In genomic region chr19:55179570-55180484, GRCh38 we compare ENCODE assay signal across 8 cellular contexts. TPM values are rescaled to one million over a fixed set of nuclear protein-coding genes. Genes with fewer than 3 reads are reported as not detected.
DNase-seq lines count a peak whose midpoint lies in the region; ATAC-seq lines count a peak whose summit lies in the region.

Gene SYT5 (minus strand): TSS chr19:55180289. CDS start chr19:55179041, 1,248 bp downstream.

- no peak within 1 kb of the TSS for H2BK5ac ChIP-seq in mesenchymal stem cell (ENCODE audit: low read depth, low read length, poor library complexity, severe bottlenecking)

- H3K36me3 ChIP-seq in mesenchymal stem cell (ENCODE audit: control insufficient read depth in 1 of 2, insufficient read depth in 2 of 2, low read depth in 1 of 2, low read length in 2 of 2): peaks cover 0 to 14% of the 10 kb centered on the region in 2 experiments

- H3K4me1 ChIP-seq in mesenchymal stem cell (ENCODE audit: control insufficient read depth, insufficient read depth, low read depth, low read length): peaks cover 16% of the 10 kb centered on the region

- H4K91ac ChIP-seq in mesenchymal stem cell (ENCODE audit: low read length): no peak within 1 kb of the TSS

- no peak within 1 kb of the TSS for H3K14ac ChIP-seq in mesenchymal stem cell (ENCODE audit: low read length in 2 of 2)

- no peak within 1 kb of the TSS for H4K8ac ChIP-seq in mesenchymal stem cell (ENCODE audit: low read length)

- H3K36me3 Mint-ChIP-seq in activated CD4-positive, alpha-beta T cell treated with anti-CD3 and anti-CD28 coated beads for 36 hours (ENCODE audit: low read depth): no peaks in the 10 kb centered on the region

- H3K27me3 ChIP-seq in mesenchymal stem cell (ENCODE audit: control insufficient read depth in 1 of 2, insufficient read depth in 1 of 2, low read length in 2 of 2): peaks cover 6 to 78% of the 10 kb centered on the region in 2 experiments

- H3K23ac ChIP-seq in mesenchymal stem cell (ENCODE audit: low read length in 2 of 2): no peak within 1 kb of the TSS

- peak within 1 kb of the TSS; percentile 70 for H3K27ac ChIP-seq in cingulate gyrus (ENCODE audit: low read depth, low read length)
- H3K27ac ChIP-seq in mesenchymal stem cell (ENCODE audit: low read length, poor library complexity, severe bottlenecking): no peak within 1 kb of the TSS

- peak within 1 kb of the TSS; percentile 61 for H3K4me3 Mint-ChIP-seq in activated CD4-positive, alpha-beta T cell treated with anti-CD3 and anti-CD28 coated beads for 36 hours

- H3K9me3 ChIP-seq in mesenchymal stem cell (ENCODE audit: control insufficient read depth, low read length): no peaks in the 10 kb centered on the region

- H2AFZ ChIP-seq in mesenchymal stem cell (ENCODE audit: low read depth, low read length): peak within 1 kb of the TSS; percentile 68

- POLR2A ChIA-PET in activated CD4-positive, alpha-beta T cell treated with anti-CD3 and anti-CD28 coated beads for 36 hours (lab: Charles Lee): interaction anchor here (0.6 to 1.0 kb wide), 4 partner anchors 10 to 419 kb away, joined by 3 to 5 read pairs (median 3); partner anchors contain the start of genes FIZ1 and UBE2S

- no peak within 1 kb of the TSS for H3K4ac ChIP-seq in mesenchymal stem cell (ENCODE audit: low read depth in 1 of 2, low read length in 2 of 2)

- CTCF ChIA-PET in activated CD4-positive, alpha-beta T cell treated with anti-CD3 and anti-CD28 coated beads for 36 hours (lab: Charles Lee): interaction anchor here (0.5 to 1.3 kb wide), 3 partner anchors 13 to 419 kb away, joined by 3 to 4 read pairs (median 3); partner anchors contain the start of gene FIZ1

- no peak within 1 kb of the TSS for H2BK12ac ChIP-seq in mesenchymal stem cell (ENCODE audit: low read length in 2 of 2)

- no peak within 1 kb of the TSS for H2BK15ac ChIP-seq in mesenchymal stem cell (ENCODE audit: low read depth, poor library complexity, severe bottlenecking)

- peak; percentile 51 for ATAC-seq in activated CD4-positive, alpha-beta T cell treated with anti-CD3 and anti-CD28 coated beads for 36 hours
- ATAC-seq in HG02678 (IDR thresholded peaks at IDR 0.05; ENCODE audit: unreplicated experiment): no peak

- peak within 1 kb of the TSS; percentile 41 to 68 for H3K4me3 ChIP-seq in mesenchymal stem cell (ENCODE audit: insufficient read depth in 1 of 2, low read depth in 1 of 2, low read length in 2 of 2)

- H3K9ac ChIP-seq in mesenchymal stem cell (ENCODE audit: low read length): peak within 1 kb of the TSS; percentile 60

- peak within 1 kb of the TSS; percentile 81 for H3K4me2 ChIP-seq in mesenchymal stem cell (ENCODE audit: low read length, poor library complexity, severe bottlenecking)

- peaks cover 42% of the 10 kb centered on the region for H3K27me3 Mint-ChIP-seq in activated CD4-positive, alpha-beta T cell treated with anti-CD3 and anti-CD28 coated beads for 36 hours

- H3K9me3 Mint-ChIP-seq in activated CD4-positive, alpha-beta T cell treated with anti-CD3 and anti-CD28 coated beads for 36 hours (ENCODE audit: low read depth): no peaks in the 10 kb centered on the region

- no peak within 1 kb of the TSS for H2BK120ac ChIP-seq in mesenchymal stem cell (ENCODE audit: low read depth, low read length)

- peak within 1 kb of the TSS in 1 of 2 experiments; percentile 49 for H3K18ac ChIP-seq in mesenchymal stem cell (ENCODE audit: low read depth in 1 of 2, low read length in 2 of 2)

- DNase-seq in EL (peak; percentile 34), HuH-7 (ENCODE audit: low spot score) (peak; percentile 78), mesenchymal stem cell (no peak), GF-D8 (lab: John Stamatoyannopoulos, UW) (no peak)
- DNase-seq in activated CD4-positive, alpha-beta T cell treated with anti-CD3 and anti-CD28 coated beads for 36 hours: peak; percentile 82
- peak; percentile 34 for DNase-seq in stimulated activated CD8-positive, alpha-beta memory T cell treated with anti-CD3 and anti-CD28 coated beads, Interleukin-7, amount 100 ng/mL, for 24 hours (ENCODE audit: low read depth)

- no peaks in the 10 kb centered on the region for H3K79me1 ChIP-seq in mesenchymal stem cell (replicated peaks; ENCODE audit: low read length, poor library complexity, severe bottlenecking)

- WGBS in mesenchymal stem cell: 9% methylated on average over 38 of the region's 71 CpGs

- intact Hi-C loops in activated CD4-positive, alpha-beta T cell treated with anti-CD3 and anti-CD28 coated beads for 36 hours (cut with DNase I, micrococcal nuclease): loop anchor here (1.0 to 5.0 kb wide), 10 partner anchors 14 to 296 kb away; partner anchors contain the start of genes DNAAF3 (in 2 of the 2), HSPBP1 (in 1 of the 2), ISOC2 (in 1 of the 2) and KMT5C (in 1 of the 2)

- no peak within 1 kb of the TSS for H2AK5ac ChIP-seq in mesenchymal stem cell (ENCODE audit: low read length, severe bottlenecking)

- H3K27ac Mint-ChIP-seq in activated CD4-positive, alpha-beta T cell treated with anti-CD3 and anti-CD28 coated beads for 36 hours: no peak within 1 kb of the TSS

- peaks cover 14% of the 10 kb centered on the region for H3K4me1 Mint-ChIP-seq in activated CD4-positive, alpha-beta T cell treated with anti-CD3 and anti-CD28 coated beads for 36 hours

RNA-seq across cellular contexts. Expression of gene SYT5, which starts in this region (rescaled TPM):
- under 1 TPM in 1 of 2 experiments, not detected in 1; 0.37 TPM for total RNA-seq in activated CD4-positive, alpha-beta T cell treated with anti-CD3 and anti-CD28 coated beads for 36 hours
- polyA plus RNA-seq in mesenchymal stem cell (2013, experiment 1 of 2): 0.28 TPM
- 0.38 TPM for polyA plus RNA-seq in mesenchymal stem cell (2013, experiment 2 of 2)

Comparison
In these comparisons a context has a peak if more than half of its experiments do, and no peak if none do; other contexts are left out.
1. Peak in DNase-seq and ATAC-seq in activated CD4-positive, alpha-beta T cell treated with anti-CD3 and anti-CD28 coated beads for 36 hours; RNA of the gene not detected or under 1 TPM.
2. DNase-seq: peak in EL (single experiment), HuH-7 (single experiment) and stimulated activated CD8-positive, alpha-beta memory T cell treated with anti-CD3 and anti-CD28 coated beads, Interleukin-7, amount 100 ng/mL, for 24 hours (single experiment); none in mesenchymal stem cell (single experiment) and GF-D8 (single experiment).